In genomic region chr11:120326228-120326627, GRCh38 we compare ENCODE assay signal across 10 cellular contexts. TPM values are rescaled to one million over a fixed set of nuclear protein-coding genes. Genes with fewer than 3 reads are reported as not detected.
DNase-seq lines count a peak whose midpoint lies in the region; ATAC-seq, FAIRE-seq and TF ChIP-seq lines count a peak whose summit lies in the region.
"Had no signal": no experiment of that assay in that cellular context is flagged by ENCODE, and none has a peak within 500 bp of the region (broad histone marks: within the 10 kb centered on the region; RNA-seq: fewer than 3 reads in every experiment).

No MANE protein-coding gene starts in this region.

- no peaks in the 10 kb centered on the region for H3K9me3 Mint-ChIP-seq in endothelial cell (ENCODE audit: unreplicated experiment)

- H3K4me1 ChIP-seq in BLaER1 treated with 17β-estradiol and CSF1 and Interleukin-3, amounts not matched to agents 10 nM and 100 nM = peaks cover 23 to 56% (median 34%) of the 10 kb centered on the region in 10 experiments
- H3K4me1 ChIP-seq in Panc1 (ENCODE audit: control insufficient read depth, insufficient read depth, low read length) = peaks cover 45% of the 10 kb centered on the region

- peaks cover 5% of the 10 kb centered on the region for H3F3A ChIP-seq in neural cell (ENCODE audit: insufficient read depth, low read length, poor library complexity, severe bottlenecking)

- peaks cover 3% of the 10 kb centered on the region for H3K27me3 Mint-ChIP-seq in endothelial cell (ENCODE audit: unreplicated experiment)

- CTCF ChIA-PET in Panc1 (lab: Charles Lee) = no interaction called here

- H3K9me3 ChIP-seq in BLaER1 treated with 17β-estradiol and CSF1 and Interleukin-3, amounts not matched to agents 10 nM and 100 nM (replicated peaks in 1 of 11) = no peaks in the 10 kb centered on the region
- H3K9me3 ChIP-seq in Panc1 (ENCODE audit: control insufficient read depth, insufficient read depth, low read depth, low read length) = no peaks in the 10 kb centered on the region
- H3K9me3 ChIP-seq in neural cell (ENCODE audit: low read length) = no peaks in the 10 kb centered on the region

- H3K27me3 ChIP-seq in BLaER1 treated with 17β-estradiol and CSF1 and Interleukin-3, amounts not matched to agents 10 nM and 100 nM = peaks cover 0 to 27% (median 0%) of the 10 kb centered on the region in 11 experiments; a peak in 4 of 22 replicates
- H3K27me3 ChIP-seq in Panc1 (ENCODE audit: control insufficient read depth, insufficient read depth, low read length) (no peaks in the 10 kb centered on the region), neural cell (ENCODE audit: insufficient read depth, low read depth, low read length) (no peaks in the 10 kb centered on the region)

- TF ChIP-seq EP300 in neural cell (conservative IDR thresholded peaks at IDR 0.05; ENCODE audit: poor library complexity, severe bottlenecking) = no peak

- H3K4me3 ChIP-seq in BLaER1 treated with 17β-estradiol and CSF1 and Interleukin-3, amounts not matched to agents 10 nM and 100 nM = peak overlapping the region; percentile 70 to 92 (median 84)
- peak overlapping the region; percentile 70 to 76 for H3K4me3 ChIP-seq in Panc1 (ENCODE audit: low read depth in 2 of 2, low read length in 2 of 2)
- peak overlapping the region; percentile 81 for H3K4me3 ChIP-seq in neural cell (ENCODE audit: low read length)

- ATAC-seq in Panc1 (no peak), GM21786 (IDR thresholded peaks at IDR 0.05; ENCODE audit: unreplicated experiment) (no peak), HG02798 (IDR thresholded peaks at IDR 0.05; ENCODE audit: poor library complexity, unreplicated experiment) (no peak)

- H4K20me1 ChIP-seq in BLaER1 treated with 17β-estradiol and CSF1 and Interleukin-3, amounts not matched to agents 10 nM and 100 nM = peaks cover 0 to 18% (median 7%) of the 10 kb centered on the region in 11 experiments; a peak in 10 of 22 replicates
- H4K20me1 ChIP-seq in neural cell (ENCODE audit: insufficient read depth) = no peaks in the 10 kb centered on the region

- no TSS peak for BruUV-seq in Panc1 (replicated peaks; lab: Mats Ljungman, UMichigan)

- in situ Hi-C loops in Panc1 (cut with HindIII; ENCODE audit: low pct_unique_long_range_greater_than_20kb, low sequenced_read_pairs) = no loop called here

- H2AFZ ChIP-seq in neural cell (ENCODE audit: low read depth, low read length) = no peak overlapping the region

- H3K4me3 Mint-ChIP-seq in endothelial cell (ENCODE audit: unreplicated experiment) = peak overlapping the region; percentile 89

- peaks cover 16% of the 10 kb centered on the region for H3K36me3 Mint-ChIP-seq in endothelial cell (ENCODE audit: low read depth, unreplicated experiment)

- no peaks in the 10 kb centered on the region for H3K9me2 ChIP-seq in neural cell (ENCODE audit: insufficient read depth, low read length)

- peaks cover 6% of the 10 kb centered on the region for H3K79me2 ChIP-seq in neural cell (replicated peaks; ENCODE audit: insufficient read depth, low read length)

- H3K27ac Mint-ChIP-seq in endothelial cell (ENCODE audit: unreplicated experiment) = peak overlapping the region; percentile 11

- DNase-seq in Panc1 (ENCODE audit: low read depth, low spot score) = no peak
- no peak for DNase-seq in endothelial cell (ENCODE audit: low spot score)
- DNase-seq in D721Med (ENCODE audit: insufficient read length, low spot score) = no peak
- no peak for DNase-seq in DMS79 treated with DMSO at 0.1 percent for 48 hours (lab: John Stamatoyannopoulos, UW)
- DNase-seq: activated effector memory CD4-positive, alpha-beta T cell treated with anti-CD3 and anti-CD28 coated beads, Interleukin-2, amount 50 U/mL, for 16 hours had no signal

- H3K4me1 Mint-ChIP-seq in endothelial cell (ENCODE audit: unreplicated experiment) = peaks cover 17% of the 10 kb centered on the region

- TF ChIP-seq CTCF in Panc1 (IDR thresholded peaks at IDR 0.05) = no peak
- no peak for TF ChIP-seq CTCF in endothelial cell (IDR thresholded peaks at IDR 0.05; ENCODE audit: unreplicated experiment)
- TF ChIP-seq CTCF in neural cell (IDR thresholded peaks at IDR 0.05; ENCODE audit: poor library complexity, severe bottlenecking) = no peak
- TF ChIP-seq CTCF in D721Med (IDR thresholded peaks at IDR 0.05; ENCODE audit: insufficient read depth, missing control alignments) = no peak

- FAIRE-seq in D721Med (lab: Jason Lieb, UNC) = no peak
- FAIRE-seq: GM12891 had no signal

- POLR2A ChIA-PET in Panc1 (lab: Charles Lee) = interaction anchor here (1.0 to 1.4 kb wide), 2 partner anchors 13 to 25 kb away, joined by 3 to 4 read pairs; no protein-coding TSS in a partner anchor

- peak overlapping the region; percentile 86 to 95 (median 88); a peak in 21 of 22 replicates for H3K9ac ChIP-seq in BLaER1 treated with 17β-estradiol and CSF1 and Interleukin-3, amounts not matched to agents 10 nM and 100 nM
- peak overlapping the region; percentile 87 for H3K9ac ChIP-seq in neural cell (ENCODE audit: low read length)

- peak overlapping the region in 10 of 11 experiments; percentile 83 to 92 (median 90); a peak in 19 of 22 replicates for H3K27ac ChIP-seq in BLaER1 treated with 17β-estradiol and CSF1 and Interleukin-3, amounts not matched to agents 10 nM and 100 nM
- H3K27ac ChIP-seq in Panc1 (ENCODE audit: low read length) (peak overlapping the region; percentile 99), neural cell (ENCODE audit: low read length) (no peak overlapping the region)

- H3K36me3 ChIP-seq in BLaER1 treated with 17β-estradiol and CSF1 and Interleukin-3, amounts not matched to agents 10 nM and 100 nM = peaks cover 10 to 33% (median 18%) of the 10 kb centered on the region in 11 experiments
- peaks cover 17% of the 10 kb centered on the region for H3K36me3 ChIP-seq in Panc1 (ENCODE audit: control insufficient read depth, insufficient read depth, low read length)
- no peaks in the 10 kb centered on the region for H3K36me3 ChIP-seq in neural cell (ENCODE audit: insufficient read depth, low read length)

- no peak for TF ChIP-seq RAD21 in neural cell (conservative IDR thresholded peaks at IDR 0.05)

- intact Hi-C loops in Panc1 (cut with micrococcal nuclease; ENCODE audit: unreplicated experiment) = no loop called here

- H3K4me2 ChIP-seq in BLaER1 treated with 17β-estradiol and CSF1 and Interleukin-3, amounts not matched to agents 10 nM and 100 nM = peak overlapping the region; percentile 87 to 95 (median 90)
- peak overlapping the region; percentile 71 for H3K4me2 ChIP-seq in neural cell (ENCODE audit: low read length)

TF ChIP-seq in neural cell, 6 proteins besides CTCF, POLR2A, EP300 and RAD21:
- TF ChIP-seq, protein P1, sequence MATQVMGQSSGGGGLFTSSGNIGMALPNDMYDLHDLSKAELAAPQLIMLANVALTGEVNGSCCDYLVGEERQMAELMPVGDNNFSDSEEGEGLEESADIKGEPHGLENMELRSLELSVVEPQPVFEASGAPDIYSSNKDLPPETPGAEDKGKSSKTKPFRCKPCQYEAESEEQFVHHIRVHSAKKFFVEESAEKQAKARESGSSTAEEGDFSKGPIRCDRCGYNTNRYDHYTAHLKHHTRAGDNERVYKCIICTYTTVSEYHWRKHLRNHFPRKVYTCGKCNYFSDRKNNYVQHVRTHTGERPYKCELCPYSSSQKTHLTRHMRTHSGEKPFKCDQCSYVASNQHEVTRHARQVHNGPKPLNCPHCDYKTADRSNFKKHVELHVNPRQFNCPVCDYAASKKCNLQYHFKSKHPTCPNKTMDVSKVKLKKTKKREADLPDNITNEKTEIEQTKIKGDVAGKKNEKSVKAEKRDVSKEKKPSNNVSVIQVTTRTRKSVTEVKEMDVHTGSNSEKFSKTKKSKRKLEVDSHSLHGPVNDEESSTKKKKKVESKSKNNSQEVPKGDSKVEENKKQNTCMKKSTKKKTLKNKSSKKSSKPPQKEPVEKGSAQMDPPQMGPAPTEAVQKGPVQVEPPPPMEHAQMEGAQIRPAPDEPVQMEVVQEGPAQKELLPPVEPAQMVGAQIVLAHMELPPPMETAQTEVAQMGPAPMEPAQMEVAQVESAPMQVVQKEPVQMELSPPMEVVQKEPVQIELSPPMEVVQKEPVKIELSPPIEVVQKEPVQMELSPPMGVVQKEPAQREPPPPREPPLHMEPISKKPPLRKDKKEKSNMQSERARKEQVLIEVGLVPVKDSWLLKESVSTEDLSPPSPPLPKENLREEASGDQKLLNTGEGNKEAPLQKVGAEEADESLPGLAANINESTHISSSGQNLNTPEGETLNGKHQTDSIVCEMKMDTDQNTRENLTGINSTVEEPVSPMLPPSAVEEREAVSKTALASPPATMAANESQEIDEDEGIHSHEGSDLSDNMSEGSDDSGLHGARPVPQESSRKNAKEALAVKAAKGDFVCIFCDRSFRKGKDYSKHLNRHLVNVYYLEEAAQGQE (IDR thresholded peaks at IDR 0.05; ENCODE audit: borderline replicate concordance) = no peak
- TF ChIP-seq POLR2AphosphoS5 (IDR thresholded peaks at IDR 0.05) (no peak), MXI1 (conservative IDR thresholded peaks at IDR 0.05; ENCODE audit: poor library complexity, severe bottlenecking) (no peak), TAF1 (IDR thresholded peaks at IDR 0.05; ENCODE audit: low read depth) (no peak), EZH2 (IDR thresholded peaks at IDR 0.05; ENCODE audit: borderline replicate concordance, insufficient read depth, low read length, poor library complexity, severe bottlenecking) (no peak), SMC3 (conservative IDR thresholded peaks at IDR 0.05; ENCODE audit: poor library complexity) (no peak)

RNA-seq across cellular contexts. Expression of gene TLCD5, which starts 1.1 kb away (rescaled TPM):
- total RNA-seq in Panc1 (2021; ENCODE audit: unreplicated experiment) = 22.8 TPM
- 12.7 TPM for polyA plus RNA-seq in Panc1 (2012; ENCODE audit: insufficient read length)
- 15.2 TPM for total RNA-seq in endothelial cell (ENCODE audit: unreplicated experiment)
- polyA plus RNA-seq in neural cell = 23.4 and 31.1 TPM in 2 replicates
- 24.8 and 28.4 TPM in 2 replicates for polyA minus RNA-seq in neural cell

RNA-seq across cellular contexts. Expression of gene ARHGEF12, which starts 10.0 kb away (rescaled TPM):
- total RNA-seq in Panc1 (2021; ENCODE audit: unreplicated experiment) (182 TPM), endothelial cell (ENCODE audit: unreplicated experiment) (128 TPM)
- 55.9 TPM for polyA plus RNA-seq in Panc1 (2012; ENCODE audit: insufficient read length)
- 93.4 and 95.9 TPM in 2 replicates for polyA plus RNA-seq in neural cell
- 366 and 427 TPM in 2 replicates for polyA minus RNA-seq in neural cell
